In genomic region chr20:49045440-49046086, GRCh38 we compare ENCODE assay signal across 1 cellular context.
TF ChIP-seq lines count a peak whose summit lies in the region.

No MANE protein-coding gene starts in this region.

TF ChIP-seq in HepG2, 621 proteins besides CTCF, POLR2A, EP300 and RAD21 (continued from another document and continues in another):
- TF ChIP-seq ZHX2 (IDR thresholded peaks at IDR 0.05; ENCODE audit: low read depth) (no peak), ZHX2 (CRISPR knock-in tag; IDR thresholded peaks at IDR 0.05; ENCODE audit: borderline replicate concordance) (no peak), ATRX (CRISPR knock-in tag; IDR thresholded peaks at IDR 0.05; ENCODE audit: borderline replicate concordance) (no peak; the same call in 1 of the 2 replicates), ARNTL (CRISPR knock-in tag; IDR thresholded peaks at IDR 0.05) (0 out of 2 replicates have a peak, but pooled peaks have one; percentile 17), ZNF543 (CRISPR knock-in tag; IDR thresholded peaks at IDR 0.05) (peak; percentile 2; the same call in 1 of the 2 replicates), ZBTB34 (CRISPR knock-in tag; IDR thresholded peaks at IDR 0.05) (peak; percentile 64), RFX5 (IDR thresholded peaks at IDR 0.05; ENCODE audit: low read depth, low read length) (no peak), NPAS2 (CRISPR knock-in tag; IDR thresholded peaks at IDR 0.05; ENCODE audit: borderline replicate concordance) (no peak), MYNN (CRISPR knock-in tag; IDR thresholded peaks at IDR 0.05; ENCODE audit: low read depth) (peak; percentile 14; the same call in 1 of the 2 replicates), ZMYM4 (CRISPR knock-in tag; IDR thresholded peaks at IDR 0.05) (0 out of 2 replicates have a peak, but pooled peaks have one; percentile 33), IKZF1 (IDR thresholded peaks at IDR 0.05) (no peak), PHF8 (CRISPR knock-in tag; IDR thresholded peaks at IDR 0.05) (no peak), DMAP1 (CRISPR knock-in tag; IDR thresholded peaks at IDR 0.05) (0 out of 2 replicates have a peak, but pooled peaks have one; percentile 12), ZNF724P (CRISPR knock-in tag; IDR thresholded peaks at IDR 0.05; ENCODE audit: borderline replicate concordance) (0 out of 2 replicates have a peak, but pooled peaks have one; percentile 44), ZNF660 (CRISPR knock-in tag; IDR thresholded peaks at IDR 0.05; ENCODE audit: borderline replicate concordance, low read depth) (no peak), ARID2 (CRISPR knock-in tag; IDR thresholded peaks at IDR 0.05; ENCODE audit: borderline replicate concordance) (peak; percentile 87; the same call in 1 of the 2 replicates), ZNF746 (CRISPR knock-in tag; IDR thresholded peaks at IDR 0.05) (peak; percentile 17; the same call in 1 of the 2 replicates), ZNF569 (CRISPR knock-in tag; IDR thresholded peaks at IDR 0.05; ENCODE audit: borderline replicate concordance) (no peak), ZNF720 (CRISPR knock-in tag; IDR thresholded peaks at IDR 0.05) (no peak), CCAR2 (optimal IDR thresholded peaks at IDR 0.05; ENCODE audit: low read depth, low read length) (no peak), KDM5B (CRISPR knock-in tag; IDR thresholded peaks at IDR 0.05; ENCODE audit: borderline replicate concordance) (no peak), ZNF296 (CRISPR knock-in tag; conservative IDR thresholded peaks at IDR 0.05) (peak; percentile 26; the same call in 1 of the 2 replicates), HIC2 (CRISPR knock-in tag; IDR thresholded peaks at IDR 0.05; ENCODE audit: low read depth) (0 out of 2 replicates have a peak, but pooled peaks have one; percentile 1), TARDBP (CRISPR knock-in tag; IDR thresholded peaks at IDR 0.05) (no peak; the same call in 1 of the 2 replicates), ZNF772 (CRISPR knock-in tag; IDR thresholded peaks at IDR 0.05) (no peak), ZNF121 (CRISPR knock-in tag; IDR thresholded peaks at IDR 0.05) (no peak), ZNF503 (CRISPR knock-in tag; IDR thresholded peaks at IDR 0.05) (no peak), ZNF713 (CRISPR knock-in tag; IDR thresholded peaks at IDR 0.05) (0 out of 2 replicates have a peak, but pooled peaks have one; percentile 87), SMARCC2 (IDR thresholded peaks at IDR 0.05) (no peak), HNF1A (IDR thresholded peaks at IDR 0.05; ENCODE audit: low read depth) (no peak), HNF1A (CRISPR knock-in tag; IDR thresholded peaks at IDR 0.05; ENCODE audit: borderline replicate concordance) (0 out of 2 replicates have a peak, but pooled peaks have one; percentile 58), TRIM24 (CRISPR knock-in tag; IDR thresholded peaks at IDR 0.05) (no peak), MTF1 (CRISPR knock-in tag; IDR thresholded peaks at IDR 0.05) (no peak), DNMT1 (CRISPR knock-in tag; IDR thresholded peaks at IDR 0.05) (0 out of 2 replicates have a peak, but pooled peaks have one; percentile 56), ZNF292 (CRISPR knock-in tag; IDR thresholded peaks at IDR 0.05; ENCODE audit: borderline replicate concordance, low read depth) (no peak), ZBTB33 (CRISPR knock-in tag; IDR thresholded peaks at IDR 0.05) (0 out of 2 replicates have a peak, but pooled peaks have one; percentile 29), KLF15 (CRISPR knock-in tag; IDR thresholded peaks at IDR 0.05; ENCODE audit: borderline replicate concordance) (no peak), USF2 (IDR thresholded peaks at IDR 0.05; ENCODE audit: low read depth, low read length) (no peak), USF2 (CRISPR knock-in tag; IDR thresholded peaks at IDR 0.05; ENCODE audit: borderline replicate concordance) (no peak), MTERF4 (CRISPR knock-in tag; IDR thresholded peaks at IDR 0.05) (peak; percentile 78; the same call in 1 of the 2 replicates), MYC (CRISPR knock-in tag; IDR thresholded peaks at IDR 0.05; ENCODE audit: borderline replicate concordance) (no peak; the same call in 1 of the 2 replicates), ZNF850 (CRISPR knock-in tag; conservative IDR thresholded peaks at IDR 0.05) (no peak; the same call in 1 of the 2 replicates)
